18 cellular contexts compared by ENCODE assay signal in the genomic region with DNA sequence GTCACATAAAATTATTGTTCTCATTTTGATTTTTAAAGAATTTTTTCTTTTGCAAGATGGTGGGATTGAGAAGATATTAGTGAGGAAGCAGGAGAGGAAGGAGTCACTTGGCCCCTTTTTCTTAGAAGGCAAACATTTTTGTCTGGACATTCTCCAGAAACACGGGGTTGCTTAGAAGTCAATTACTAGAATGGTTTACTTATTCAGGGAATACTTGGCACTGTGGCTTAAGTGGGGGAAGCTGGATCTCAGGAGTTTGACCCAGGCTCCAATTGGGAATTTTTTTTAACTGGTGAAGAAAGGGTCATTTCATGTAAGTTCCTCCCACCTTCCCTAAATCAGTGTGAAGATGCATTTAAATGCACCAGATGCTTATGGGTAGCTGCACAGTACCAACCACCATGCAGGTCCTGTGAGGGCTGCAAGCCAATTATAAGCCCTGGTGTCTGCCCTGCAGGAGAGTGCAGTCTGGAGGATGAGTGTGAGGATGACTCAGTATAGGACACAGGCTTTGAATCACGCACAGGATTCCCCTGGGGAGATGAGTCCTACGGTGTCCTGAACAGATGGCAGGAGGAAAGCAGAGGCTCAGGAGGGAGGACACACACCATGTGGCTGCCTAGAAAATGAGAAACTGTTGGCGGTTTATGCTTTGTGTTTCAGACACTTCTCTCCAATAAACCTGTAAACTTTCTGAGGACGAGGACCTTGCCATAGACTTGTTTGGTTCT.
DNase-seq lines count a peak whose midpoint lies in the region; ATAC-seq and TF ChIP-seq lines count a peak whose summit lies in the region.
"Had no signal": no experiment of that assay in that cellular context is flagged by ENCODE, and none has a peak within 500 bp of the region (broad histone marks: within the 10 kb centered on the region; RNA-seq: fewer than 3 reads in every experiment).

No MANE protein-coding gene starts in this region.

- no peaks in the 10 kb centered on the region for H3K36me3 ChIP-seq in GM23248 (ENCODE audit: low read depth)
- H3K36me3 ChIP-seq in PC-3 (ENCODE audit: low read depth, low read length) = no peaks in the 10 kb centered on the region
- H3K36me3 ChIP-seq in endodermal cell (ENCODE audit: control insufficient read depth, insufficient read depth, low read length) = no peaks in the 10 kb centered on the region
- H3K36me3 ChIP-seq: lower lobe of right lung, transverse colon had no signal

- H3K4me1 Mint-ChIP-seq in endodermal cell = no peaks in the 10 kb centered on the region
- H3K4me1 Mint-ChIP-seq: activated naive CD8-positive, alpha-beta T cell treated with anti-CD3 and anti-CD28 coated beads, Interleukin-2, amount 10 ng/mL, durations not matched to agents 7 days and 5 days; central memory CD8-positive, alpha-beta T cell had no signal

- H3K4me1 ChIP-seq in GM23248 (ENCODE audit: insufficient read depth) (no peaks in the 10 kb centered on the region), PC-3 (ENCODE audit: insufficient read depth, low read length) (no peaks in the 10 kb centered on the region; the same call in 1 of the 2 replicates), foreskin keratinocyte (no peaks in the 10 kb centered on the region), endodermal cell (ENCODE audit: control insufficient read depth, insufficient read depth, low read length) (no peaks in the 10 kb centered on the region)
- H3K4me1 ChIP-seq: lower lobe of right lung had no signal

- POLR2A ChIA-PET in PC-3 (lab: Charles Lee; ENCODE audit: unreplicated experiment) = no interaction called here

- H3K27ac Mint-ChIP-seq in endodermal cell = no peak overlapping the region
- H3K27ac Mint-ChIP-seq: activated naive CD8-positive, alpha-beta T cell treated with anti-CD3 and anti-CD28 coated beads, Interleukin-2, amount 10 ng/mL, durations not matched to agents 7 days and 5 days had no signal

- no peak for TF ChIP-seq CTCF in PC-3 (conservative IDR thresholded peaks at IDR 0.05; ENCODE audit: low read depth, low read length)
- TF ChIP-seq CTCF in foreskin keratinocyte (conservative IDR thresholded peaks at IDR 0.05) = no peak
- no peak for TF ChIP-seq CTCF in endodermal cell (conservative IDR thresholded peaks at IDR 0.05)

- peak; percentile 75 for DNase-seq in AG08395 (ENCODE audit: low spot score)
- peak; percentile 64 for DNase-seq in GM23248
- DNase-seq in PC-3 = peak; percentile 55
- peak; percentile 26 to 67 for DNase-seq in foreskin keratinocyte
- no peak for DNase-seq in NAMALWA (ENCODE audit: low spot score)
- DNase-seq in NCI-H1105 treated with DMSO at 0.1 percent for 48 hours (lab: John Stamatoyannopoulos, UW) = no peak
- DNase-seq in endodermal cell = no peak
- no peak for DNase-seq in activated effector memory CD4-positive, alpha-beta T cell treated with anti-CD3 and anti-CD28 coated beads, Interleukin-2, amount 50 U/mL, for 16 hours
- DNase-seq: activated CD4-positive, CD25-positive, alpha-beta regulatory T cell treated with anti-CD3 and anti-CD28 coated beads, Interleukin-2, amount 50 U/mL, for 72 hours; activated CD8-positive, alpha-beta memory T cell treated with anti-CD3 and anti-CD28 coated beads, Interleukin-2, amount 50 U/mL, for 48 hours; activated naive CD8-positive, alpha-beta T cell treated with anti-CD3 and anti-CD28 coated beads, Interleukin-2, amount 10 ng/mL, durations not matched to agents 7 days and 5 days; AML-193; DMS79 treated with DMSO at 0.1 percent for 48 hours; lower lobe of right lung; stimulated activated CD4-positive, alpha-beta T cell treated with anti-CD3 and anti-CD28 coated beads, Interleukin-1b, Interleukin-23, amount 100 ng/mL, for 48 hours had no signal

- H3K4me3 ChIP-seq in GM23248 (no peak overlapping the region), PC-3 (ENCODE audit: low read length) (no peak overlapping the region), endodermal cell (ENCODE audit: low read length) (no peak overlapping the region)
- H3K4me3 ChIP-seq: hepatocyte, lower lobe of right lung, transverse colon had no signal

- H3K27ac ChIP-seq in GM23248 = no peak overlapping the region
- no peak overlapping the region for H3K27ac ChIP-seq in PC-3 (ENCODE audit: low read length)
- no peak overlapping the region for H3K27ac ChIP-seq in foreskin keratinocyte
- H3K27ac ChIP-seq in endodermal cell (ENCODE audit: low read depth, low read length) = no peak overlapping the region
- H3K27ac ChIP-seq: hepatocyte, lower lobe of right lung, transverse colon had no signal

- H3F3A ChIP-seq in GM23248 (ENCODE audit: insufficient read depth) = no peaks in the 10 kb centered on the region
- H3F3A ChIP-seq in PC-3 (ENCODE audit: low read length, unreplicated experiment) = no peaks in the 10 kb centered on the region

- H3K9me2 ChIP-seq in GM23248 (ENCODE audit: insufficient read depth) (no peaks in the 10 kb centered on the region), PC-3 (replicated peaks; ENCODE audit: low read length) (no peaks in the 10 kb centered on the region)

- BruUV-seq in PC-3 (replicated peaks; lab: Mats Ljungman, UMichigan) = no TSS peak

- intact Hi-C loops in PC-3 (cut with micrococcal nuclease) = no loop called here

- H3K4me3 Mint-ChIP-seq in endodermal cell = no peak overlapping the region
- H3K4me3 Mint-ChIP-seq: activated naive CD8-positive, alpha-beta T cell treated with anti-CD3 and anti-CD28 coated beads, Interleukin-2, amount 10 ng/mL, durations not matched to agents 7 days and 5 days; central memory CD8-positive, alpha-beta T cell had no signal

- no peaks in the 10 kb centered on the region for H3K36me3 Mint-ChIP-seq in endodermal cell (ENCODE audit: low read depth)
- H3K36me3 Mint-ChIP-seq: activated naive CD8-positive, alpha-beta T cell treated with anti-CD3 and anti-CD28 coated beads, Interleukin-2, amount 10 ng/mL, durations not matched to agents 7 days and 5 days had no signal

- H3K79me2 ChIP-seq in GM23248 (ENCODE audit: insufficient read depth) = no peaks in the 10 kb centered on the region
- no peaks in the 10 kb centered on the region for H3K79me2 ChIP-seq in PC-3 (ENCODE audit: low read length)
- H3K79me2 ChIP-seq: hepatocyte had no signal

- H4K20me1 ChIP-seq in GM23248 (ENCODE audit: insufficient read depth) (no peaks in the 10 kb centered on the region), PC-3 (ENCODE audit: low read length) (no peaks in the 10 kb centered on the region)

- CTCF ChIA-PET in PC-3 (lab: Charles Lee) = no interaction called here

- H3K9me3 ChIP-seq in GM23248 (ENCODE audit: low read depth) = no peaks in the 10 kb centered on the region
- H3K9me3 ChIP-seq in PC-3 (ENCODE audit: low read length) = no peaks in the 10 kb centered on the region
- H3K9me3 ChIP-seq in endodermal cell (ENCODE audit: control insufficient read depth, low read length) = no peaks in the 10 kb centered on the region
- H3K9me3 ChIP-seq: lower lobe of right lung, transverse colon had no signal

- ATAC-seq in PC-3 (peak; percentile 67; the same call in 1 of the 2 replicates), foreskin keratinocyte (peak; percentile 97)
- ATAC-seq: lower lobe of right lung had no signal

- peaks cover 6% of the 10 kb centered on the region for H3K27me3 Mint-ChIP-seq in endodermal cell (ENCODE audit: insufficient read depth)

- no peak overlapping the region for H3K4me2 ChIP-seq in GM23248 (ENCODE audit: unreplicated experiment)
- no peak overlapping the region for H3K4me2 ChIP-seq in PC-3 (ENCODE audit: low read length)
- H3K4me2 ChIP-seq: hepatocyte had no signal

- H3K9me3 Mint-ChIP-seq in endodermal cell = no peaks in the 10 kb centered on the region
- H3K9me3 Mint-ChIP-seq: activated naive CD8-positive, alpha-beta T cell treated with anti-CD3 and anti-CD28 coated beads, Interleukin-2, amount 10 ng/mL, durations not matched to agents 7 days and 5 days; central memory CD8-positive, alpha-beta T cell had no signal

- no peak overlapping the region for H2AFZ ChIP-seq in GM23248
- H2AFZ ChIP-seq in PC-3 (ENCODE audit: low read length) = no peak overlapping the region
- H2AFZ ChIP-seq: hepatocyte had no signal

- H3K9ac ChIP-seq in GM23248 (no peak overlapping the region), PC-3 (ENCODE audit: low read length) (no peak overlapping the region), endodermal cell (ENCODE audit: extremely low read depth, low read length, poor library complexity, severe bottlenecking) (no peak overlapping the region)

- in situ Hi-C loops in GM23248 (cut with MboI) = no loop called here

- 23 to 24% methylated on average over 5 of the region's 5 CpGs for WGBS in GM23248 (ENCODE audit: low coverage in 1 of 2, low lambda C conversion rate in 2 of 2, missing lambda C conversion rate in 2 of 2), 2 experiments
- 73 to 86% methylated on average over 4 to 5 of the region's 5 CpGs for whole genome bisulfite sequencing in endodermal cell (ENCODE audit: insufficient coverage in 1 of 2, insufficient read length in 1 of 2), 2 experiments

- H3K27me3 ChIP-seq in GM23248 (replicated peaks; ENCODE audit: insufficient read depth) (no peaks in the 10 kb centered on the region), PC-3 (ENCODE audit: low read length) (0 out of 2 replicates have a peak, but pooled peaks cover 6% of the 10 kb centered on the region), foreskin keratinocyte (peaks cover 15% of the 10 kb centered on the region), endodermal cell (ENCODE audit: control insufficient read depth, insufficient read depth, low read length, poor library complexity, severe bottlenecking) (peaks cover 4% of the 10 kb centered on the region)
- H3K27me3 ChIP-seq: transverse colon had no signal

Comparison
In these comparisons a context has a peak if more than half of its experiments do, and no peak if none do; other contexts are left out.
1. DNase-seq: peak in AG08395 (single experiment), GM23248 (single experiment), PC-3 (single experiment) and foreskin keratinocyte (2 of 2); none in NAMALWA (single experiment), NCI-H1105 treated with DMSO at 0.1 percent for 48 hours (single experiment), endodermal cell (single experiment) and activated effector memory CD4-positive, alpha-beta T cell treated with anti-CD3 and anti-CD28 coated beads, Interleukin-2, amount 50 U/mL, for 16 hours (single experiment).